Comparison of ENCODE assay signal across 14 cellular contexts in the genomic region with DNA sequence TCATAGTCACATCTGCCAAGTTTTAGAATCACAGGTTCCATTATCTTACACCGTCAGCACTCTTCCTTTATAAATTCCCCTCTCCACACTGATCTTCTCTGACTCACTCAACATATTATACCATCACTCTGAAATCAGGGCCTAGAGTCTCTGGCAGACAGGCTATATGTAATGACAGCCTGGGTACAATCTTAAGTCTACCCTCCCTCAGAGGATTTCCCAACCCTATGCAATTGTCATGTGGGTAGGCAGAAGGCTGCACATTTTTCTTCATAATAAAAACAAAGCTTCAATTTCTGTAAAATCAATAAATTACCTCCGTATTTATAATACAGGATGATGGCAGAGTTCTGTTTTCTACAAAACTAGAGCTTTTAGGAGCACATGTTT.
DNase-seq lines count a peak whose midpoint lies in the region; ATAC-seq, FAIRE-seq and TF ChIP-seq lines count a peak whose summit lies in the region.
"Had no signal": no experiment of that assay in that cellular context is flagged by ENCODE, and none has a peak within 500 bp of the region (broad histone marks: within the 10 kb centered on the region; RNA-seq: fewer than 3 reads in every experiment).

No MANE protein-coding gene starts in this region.

- H3K27me3 Mint-ChIP-seq in type B pancreatic cell, result no peaks in the 10 kb centered on the region
- H3K27me3 Mint-ChIP-seq: natural killer cell treated with Interleukin-12 subunit alpha and Interleukin-12 subunit beta and Interleukin-15 and Interleukin-18, amount 100 ng/mL, for 72 hours had no signal

- no peak overlapping the region for H3K9ac ChIP-seq in IMR-90 (ENCODE audit: low read depth, low read length)
- H3K9ac ChIP-seq in adipocyte (ENCODE audit: low read length), result no peak overlapping the region
- H3K9ac ChIP-seq: BLaER1 had no signal

- H3K27ac Mint-ChIP-seq in type B pancreatic cell, result no peak overlapping the region
- H3K27ac Mint-ChIP-seq: natural killer cell treated with Interleukin-12 subunit alpha and Interleukin-12 subunit beta and Interleukin-15 and Interleukin-18, amount 100 ng/mL, for 72 hours had no signal

- no peak overlapping the region for H2AK9ac ChIP-seq in IMR-90 (replicated peaks; ENCODE audit: low read depth, low read length, poor library complexity)

- H2BK15ac ChIP-seq in IMR-90 (ENCODE audit: low read depth, low read length), result no peak overlapping the region

- no peaks in the 10 kb centered on the region for H3K36me3 ChIP-seq in IMR-90 (ENCODE audit: control insufficient read depth, insufficient read depth, low read length)
- H3K36me3 ChIP-seq in adipocyte (ENCODE audit: control insufficient read depth, insufficient read depth, low read length, severe bottlenecking), result no peaks in the 10 kb centered on the region
- no peaks in the 10 kb centered on the region for H3K36me3 ChIP-seq in testis (ENCODE audit: low read depth, missing control alignments)

- H3K9me1 ChIP-seq in IMR-90 (ENCODE audit: insufficient read depth, low read length), result peaks cover 9% of the 10 kb centered on the region

- ATAC-seq in A549 (peak in 1 of 2 experiments; percentile 65; a peak in 3 of 6 replicates), IMR-90 (ENCODE audit: low read depth) (peak; percentile 67)
- ATAC-seq: natural killer cell treated with Interleukin-12 subunit alpha and Interleukin-12 subunit beta and Interleukin-15 and Interleukin-18, amount 100 ng/mL, for 72 hours had no signal

- CTCF ChIA-PET in A549 (lab: Yijun Ruan, JAX), result interaction anchor here (0.6 to 1.5 kb wide), 5 partner anchors 8 to 507 kb away, joined by 3 to 6 read pairs (median 3); no protein-coding TSS in a partner anchor
- CTCF ChIA-PET in IMR-90 (lab: Yijun Ruan, JAX), result interaction anchor here (1.1 kb wide), 1 partner anchor 170 kb away, joined by 3 read pairs; no protein-coding TSS in a partner anchor

- in situ Hi-C loops in IMR-90 (cut with MboI; ENCODE audit: low sequenced_read_pairs), result no loop called here
- in situ Hi-C loops in KBM-7 (cut with MboI; ENCODE audit: low pct_unique_long_range_greater_than_20kb, low sequenced_read_pairs), result no loop called here

- H2BK20ac ChIP-seq in IMR-90 (ENCODE audit: low read depth, low read length), result no peak overlapping the region

- H4K20me1 ChIP-seq in IMR-90 (ENCODE audit: insufficient read depth, low read length), result peaks cover 74% of the 10 kb centered on the region

- TF ChIP-seq POLR2A in A549 (IDR thresholded peaks at IDR 0.05; ENCODE audit: low read length) (no peak), IMR-90 (IDR thresholded peaks at IDR 0.05; ENCODE audit: low read depth, low read length) (no peak), testis (IDR thresholded peaks at IDR 0.05) (no peak)

- no peak overlapping the region for H4K91ac ChIP-seq in IMR-90 (ENCODE audit: insufficient read depth, low read depth, low read length)

- no peak overlapping the region for H3K14ac ChIP-seq in IMR-90 (replicated peaks; ENCODE audit: low read depth, low read length)

- intact Hi-C loops in IMR-90 (cut with micrococcal nuclease) (no loop called here), testis (cut with DNase I; ENCODE audit: low total_unique reads) (loop anchor here (10.0 kb wide), 1 partner anchor 115 kb away; no protein-coding TSS in a partner anchor)

- BruUV-seq in IMR-90 (replicated peaks; lab: Mats Ljungman, UMichigan), result no TSS peak

- no peak for DNase-seq in A549 (ENCODE audit: low read depth in 1 of 2, low spot score in 1 of 2)
- DNase-seq in IMR-90, result peak; percentile 57
- peak; percentile 52 for DNase-seq in adipocyte (ENCODE audit: low read depth)
- DNase-seq in kidney tubule cell (ENCODE audit: low spot score), result peak; percentile 37
- no peak for DNase-seq in NCI-H1417 treated with DMSO at 0.1 percent for 48 hours (lab: John Stamatoyannopoulos, UW)
- no peak for DNase-seq in KBM-7
- DNase-seq in testis, result no peak
- DNase-seq in type B pancreatic cell (ENCODE audit: extremely low spot score, unreplicated experiment), result no peak
- DNase-seq: GDM1, NCI-H1436, T-helper 1 cell had no signal

- POLR2A ChIA-PET in A549 (lab: Yijun Ruan, JAX) (no interaction called here), IMR-90 (lab: Charles Lee; ENCODE audit: unreplicated experiment) (no interaction called here)

- no peak for TF ChIP-seq EP300 in A549 (IDR thresholded peaks at IDR 0.05)

- H2BK5ac ChIP-seq in IMR-90 (ENCODE audit: low read depth, low read length, poor library complexity, severe bottlenecking), result no peak overlapping the region

- no peak for TF ChIP-seq CTCF in A549 (IDR thresholded peaks at IDR 0.05)
- no peak for TF ChIP-seq CTCF in IMR-90 (conservative IDR thresholded peaks at IDR 0.05; ENCODE audit: low read depth, low read length)
- TF ChIP-seq CTCF in testis (IDR thresholded peaks at IDR 0.05), result no peak
- TF ChIP-seq CTCF in type B pancreatic cell (conservative IDR thresholded peaks at IDR 0.05), result no peak

- no peak overlapping the region for H3K23ac ChIP-seq in IMR-90 (ENCODE audit: low read depth, low read length)

- no peak overlapping the region for H3K4me3 ChIP-seq in A549
- H3K4me3 ChIP-seq in IMR-90 (ENCODE audit: insufficient read depth, low read depth, low read length), result no peak overlapping the region
- no peak overlapping the region for H3K4me3 ChIP-seq in adipocyte (ENCODE audit: low read length)
- no peak overlapping the region for H3K4me3 ChIP-seq in testis
- H3K4me3 ChIP-seq: BLaER1 had no signal

- H3K4me1 ChIP-seq in A549 (peaks cover 58% of the 10 kb centered on the region), IMR-90 (ENCODE audit: control insufficient read depth, insufficient read depth, low read length) (peaks cover 21% of the 10 kb centered on the region), adipocyte (ENCODE audit: control insufficient read depth, insufficient read depth, low read length) (peaks cover 19% of the 10 kb centered on the region), testis (no peaks in the 10 kb centered on the region)

- H4K8ac ChIP-seq in IMR-90 (ENCODE audit: low read depth in 2 of 2, low read length in 2 of 2), result no peak overlapping the region

- no peak overlapping the region for H3K4me3 Mint-ChIP-seq in type B pancreatic cell
- H3K4me3 Mint-ChIP-seq: natural killer cell treated with Interleukin-12 subunit alpha and Interleukin-12 subunit beta and Interleukin-15 and Interleukin-18, amount 100 ng/mL, for 72 hours had no signal

- H3K4me1 Mint-ChIP-seq in type B pancreatic cell (ENCODE audit: unreplicated experiment), result peaks cover 37% of the 10 kb centered on the region

- peaks cover 7% of the 10 kb centered on the region for H3K36me3 Mint-ChIP-seq in type B pancreatic cell
- H3K36me3 Mint-ChIP-seq: natural killer cell treated with Interleukin-12 subunit alpha and Interleukin-12 subunit beta and Interleukin-15 and Interleukin-18, amount 100 ng/mL, for 72 hours had no signal

- H2BK120ac ChIP-seq in IMR-90 (ENCODE audit: low read depth, low read length), result no peak overlapping the region

- H3K27ac ChIP-seq in A549, result no peak overlapping the region
- no peak overlapping the region for H3K27ac ChIP-seq in IMR-90 (ENCODE audit: insufficient read depth, low read length)
- no peak overlapping the region for H3K27ac ChIP-seq in testis
- H3K27ac ChIP-seq: BLaER1 had no signal

- H2AK5ac ChIP-seq in IMR-90 (ENCODE audit: low read depth, low read length), result no peak overlapping the region

- peaks cover 19 to 76% of the 10 kb centered on the region in 2 experiments for H3K79me1 ChIP-seq in IMR-90 (ENCODE audit: low read depth in 1 of 2, low read length in 2 of 2)

- no peak overlapping the region for H2AFZ ChIP-seq in IMR-90 (replicated peaks; ENCODE audit: low read length, poor library complexity)

- FAIRE-seq in A549 (lab: Jason Lieb, UNC), result no peak
- FAIRE-seq: keratinocyte had no signal

- H3K4ac ChIP-seq in IMR-90 (ENCODE audit: low read depth, low read length), result no peak overlapping the region

- TF ChIP-seq RAD21 in A549 (conservative IDR thresholded peaks at IDR 0.05 in 1 of 2, IDR thresholded peaks at IDR 0.05 in 1 of 2) (no peak), IMR-90 (IDR thresholded peaks at IDR 0.05; ENCODE audit: low read length) (no peak)

- WGBS in A549 (ENCODE audit: missing lambda C conversion rate), result 75% methylated on average over 2 of the region's 2 CpGs
- 0% methylated on average over 1 of the region's 2 CpGs; no CpG with 5 or more reads in 1 of the 2 experiments for WGBS in IMR-90 (ENCODE audit: extremely low coverage in 2 of 2, insufficient read length in 1 of 2), 2 experiments
- WGBS in testis, 2 donors, result 76 to 77% methylated on average over 2 of the region's 2 CpGs

- no peak overlapping the region for H3K18ac ChIP-seq in IMR-90 (ENCODE audit: low read depth, low read length)

- no peaks in the 10 kb centered on the region for H3K9me3 Mint-ChIP-seq in type B pancreatic cell
- H3K9me3 Mint-ChIP-seq: natural killer cell treated with Interleukin-12 subunit alpha and Interleukin-12 subunit beta and Interleukin-15 and Interleukin-18, amount 100 ng/mL, for 72 hours had no signal

- H4K5ac ChIP-seq in IMR-90 (ENCODE audit: low read depth, low read length), result no peak overlapping the region

- dilution Hi-C loops in IMR-90 (cut with HindIII; ENCODE audit: low sequenced_read_pairs, unreplicated experiment), result no loop called here

- 0 out of 3 replicates have a peak overlapping the region, but pooled peaks have one; percentile 6 for H3K4me2 ChIP-seq in A549
- H3K4me2 ChIP-seq in IMR-90 (ENCODE audit: low read depth, low read length), result peak overlapping the region; percentile 13; the same call in 1 of the 2 replicates
- H3K4me2 ChIP-seq: BLaER1 had no signal

- H3K56ac ChIP-seq in IMR-90 (ENCODE audit: extremely low read depth, insufficient read depth, low read length), result no peak overlapping the region

- H3K9me3 ChIP-seq in A549 (no peaks in the 10 kb centered on the region), IMR-90 (ENCODE audit: control insufficient read depth, insufficient read depth, low read length) (no peaks in the 10 kb centered on the region), adipocyte (ENCODE audit: control insufficient read depth, low read length) (no peaks in the 10 kb centered on the region), testis (no peaks in the 10 kb centered on the region)
- H3K9me3 ChIP-seq: BLaER1 had no signal

- H3K27me3 ChIP-seq in IMR-90 (ENCODE audit: control insufficient read depth, insufficient read depth, low read length) (no peaks in the 10 kb centered on the region), adipocyte (replicated peaks; ENCODE audit: control insufficient read depth, insufficient read depth, low read length) (no peaks in the 10 kb centered on the region), testis (no peaks in the 10 kb centered on the region)
- H3K27me3 ChIP-seq: BLaER1 had no signal

TF ChIP-seq in A549, 52 proteins besides CTCF, POLR2A, EP300 and RAD21:
- TF ChIP-seq CHD2 (IDR thresholded peaks at IDR 0.05; ENCODE audit: low read length, partially characterized antibody), result no peak

TF ChIP-seq in IMR-90, 13 proteins besides CTCF, POLR2A, EP300 and RAD21:
- TF ChIP-seq BHLHE40 (IDR thresholded peaks at IDR 0.05; ENCODE audit: low read depth, low read length), result no peak
- peak; percentile 75 for TF ChIP-seq CEBPB (IDR thresholded peaks at IDR 0.05; ENCODE audit: low read depth, low read length)

Comparison
In these comparisons a context has a peak if more than half of its experiments do, and no peak if none do; other contexts are left out.
1. DNase-seq: peak in IMR-90 (single experiment), adipocyte (single experiment) and kidney tubule cell (single experiment); none in A549 (0 of 2), NCI-H1417 treated with DMSO at 0.1 percent for 48 hours (single experiment), KBM-7 (single experiment), testis (single experiment) and type B pancreatic cell (single experiment).